Comparison of ENCODE assay signal across 8 cellular contexts in genomic region chr4:37890501-37891220, GRCh38. TPM values are rescaled to one million over a fixed set of nuclear protein-coding genes. Genes with fewer than 3 reads are reported as not detected.
DNase-seq lines count a peak whose midpoint lies in the region; ATAC-seq and TF ChIP-seq lines count a peak whose summit lies in the region.

Gene TBC1D1, plus strand, starts transcription at chr4:37891084. Its CDS starts 11,012 bp downstream, at chr4:37902096.

- no peaks in the 10 kb centered on the region for H3K9me2 ChIP-seq in hepatocyte (replicated peaks; ENCODE audit: insufficient read depth)

- H3K27ac Mint-ChIP-seq in CD4-positive, alpha-beta T cell, result peak within 1 kb of the TSS; percentile 94

- peaks cover 40% of the 10 kb centered on the region for H3K4me1 Mint-ChIP-seq in CD4-positive, alpha-beta T cell (ENCODE audit: low read depth)

- peak within 1 kb of the TSS; percentile 97 for H3K4me3 Mint-ChIP-seq in CD4-positive, alpha-beta T cell

- peak within 1 kb of the TSS; percentile 66 for H2AFZ ChIP-seq in hepatocyte

- TF ChIP-seq CTCF in CD4-positive, alpha-beta T cell (IDR thresholded peaks at IDR 0.05), result no peak
- no peak for TF ChIP-seq CTCF in hepatocyte (IDR thresholded peaks at IDR 0.05; ENCODE audit: poor library complexity)

- CTCF ChIA-PET in CD4-positive, alpha-beta T cell (lab: Charles Lee), result no interaction called here

- no peaks in the 10 kb centered on the region for H4K20me1 ChIP-seq in hepatocyte (ENCODE audit: insufficient read depth, poor library complexity, severe bottlenecking)

- peak within 1 kb of the TSS; percentile 66 for H3K27ac ChIP-seq in CD4-positive, alpha-beta T cell (ENCODE audit: low read depth, low read length)
- H3K27ac ChIP-seq in adipose tissue (ENCODE audit: low read depth, low read length) (no peak within 1 kb of the TSS), hepatocyte (no peak within 1 kb of the TSS)

- no peaks in the 10 kb centered on the region for H3K9me3 ChIP-seq in CD4-positive, alpha-beta T cell (ENCODE audit: control insufficient read depth, low read length)
- no peaks in the 10 kb centered on the region for H3K9me3 ChIP-seq in hepatocyte (ENCODE audit: low read depth)

- ATAC-seq in CD4-positive, alpha-beta T cell (ENCODE audit: poor library complexity), result peak; percentile 27
- peak; percentile 1 for ATAC-seq in GM19452 (IDR thresholded peaks at IDR 0.05; ENCODE audit: unreplicated experiment)
- peak; percentile 25 for ATAC-seq in HG03571 (IDR thresholded peaks at IDR 0.05; ENCODE audit: unreplicated experiment)
- ATAC-seq in sciatic nerve, result peak; percentile 83

- 0% methylated on average over 26 to 63 of the region's 63 CpGs for WGBS in adipose tissue, 3 donors
- WGBS in hepatocyte (ENCODE audit: low lambda C conversion rate, missing lambda C conversion rate), result 3% methylated on average over 17 of the region's 63 CpGs

- H3K4me1 ChIP-seq in hepatocyte (ENCODE audit: insufficient read depth), result peaks cover 15% of the 10 kb centered on the region

- peak within 1 kb of the TSS; percentile 100 for H3K4me2 ChIP-seq in hepatocyte

- POLR2A ChIA-PET in CD4-positive, alpha-beta T cell (lab: Charles Lee), result interaction anchor here (0.8 to 2.5 kb wide), 7 partner anchors 9 to 1646 kb away, joined by 3 to 33 read pairs (median 4); partner anchors contain the start of genes ARAP2, PGM2 and RELL1

- peak within 1 kb of the TSS; percentile 83 for H3K4me3 ChIP-seq in hepatocyte

- peak; percentile 11 to 58 (median 24) for DNase-seq in CD4-positive, alpha-beta T cell
- peak; percentile 39 for DNase-seq in SKM-1 (lab: John Stamatoyannopoulos, UW; ENCODE audit: unreplicated experiment)
- peak; percentile 30 for DNase-seq in hepatocyte (ENCODE audit: low spot score)
- peak; percentile 70 for DNase-seq in sciatic nerve (ENCODE audit: low spot score)
- no peak for DNase-seq in NCI-H345 (lab: John Stamatoyannopoulos, UW)

- no peaks in the 10 kb centered on the region for H3K27me3 ChIP-seq in CD4-positive, alpha-beta T cell (ENCODE audit: control insufficient read depth, insufficient read depth, low read length)
- H3K27me3 ChIP-seq in hepatocyte, result peaks cover 58% of the 10 kb centered on the region

- intact Hi-C loops in CD4-positive, alpha-beta T cell (cut with DNase I, micrococcal nuclease), result loop anchor here (1.0 to 5.0 kb wide), 4 partner anchors 64 to 88 kb away; partner anchors contain the start of gene PGM2 (in 1 of the 2)
- intact Hi-C loops in sciatic nerve (cut with DNase I), result no loop called here

- H3K79me2 ChIP-seq in hepatocyte, result no peaks in the 10 kb centered on the region

- H3K36me3 Mint-ChIP-seq in CD4-positive, alpha-beta T cell (ENCODE audit: low read depth), result peaks cover 11% of the 10 kb centered on the region

- no peaks in the 10 kb centered on the region for H3K27me3 Mint-ChIP-seq in CD4-positive, alpha-beta T cell

- no peaks in the 10 kb centered on the region for H3K36me3 ChIP-seq in hepatocyte (replicated peaks; ENCODE audit: insufficient read depth, low read depth)

- no peaks in the 10 kb centered on the region for H3K9me3 Mint-ChIP-seq in CD4-positive, alpha-beta T cell

RNA-seq across cellular contexts. Expression of gene TBC1D1, which starts in this region (rescaled TPM):
- 10 to 100 TPM; 40.7 to 46.5 TPM for total RNA-seq in CD4-positive, alpha-beta T cell
- polyA plus RNA-seq in adipose tissue (10 to 100 TPM; 11.7 to 45.8 (median 33.4) TPM), hepatocyte (45.6 and 61.6 TPM in 2 replicates)
- total RNA-seq in hepatocyte (117 and 123 TPM in 2 replicates), sciatic nerve (48.0 TPM)

Comparison
In these comparisons a context has a peak if more than half of its experiments do, and no peak if none do; other contexts are left out.
1. ATAC-seq: peak in every context shown above with its lines; median percentile 83 in sciatic nerve; 27 in CD4-positive, alpha-beta T cell; 25 in HG03571; 1 in GM19452.